ENCODE assay signal across 17 cellular contexts in genomic region chr18:8658858-8659485, GRCh38. TPM values are rescaled to one million over a fixed set of nuclear protein-coding genes. Genes with fewer than 3 reads are reported as not detected.
DNase-seq lines count a peak whose midpoint lies in the region; ATAC-seq, FAIRE-seq and TF ChIP-seq lines count a peak whose summit lies in the region.
"Had no signal": no experiment of that assay in that cellular context is flagged by ENCODE, and none has a peak within 500 bp of the region (broad histone marks: within the 10 kb centered on the region; RNA-seq: fewer than 3 reads in every experiment).

No MANE protein-coding gene starts in this region.

- WGBS in K562 (ENCODE audit: insufficient coverage, low coverage, missing lambda C conversion rate): 55% methylated on average over 31 of the region's 31 CpGs
- 66 to 77% methylated on average over 31 of the region's 31 CpGs for WGBS in thyroid gland, 2 donors
- 94 to 95% methylated on average over 31 of the region's 31 CpGs for WGBS in GM23248 (ENCODE audit: low coverage in 1 of 2, low lambda C conversion rate in 2 of 2, missing lambda C conversion rate in 2 of 2), 2 experiments

- H2AFZ ChIP-seq in GM23338: peak overlapping the region; percentile 87
- H2AFZ ChIP-seq in K562 (ENCODE audit: low read depth, low read length): peak overlapping the region; percentile 32; the same call in 1 of the 2 replicates
- no peak overlapping the region for H2AFZ ChIP-seq in GM23248

- POLR2A ChIA-PET in K562 (lab: Yijun Ruan, JAX): interaction anchor here (0.7 to 1.1 kb wide), 2 partner anchors 9 to 264 kb away, joined by 3 read pairs; no protein-coding TSS in a partner anchor

- no peaks in the 10 kb centered on the region for H3K36me3 Mint-ChIP-seq in GM23338 (ENCODE audit: low read depth)
- H3K36me3 Mint-ChIP-seq: CD8-positive, alpha-beta memory T cell had no signal

- H3K9me3 Mint-ChIP-seq in GM23338: no peaks in the 10 kb centered on the region
- H3K9me3 Mint-ChIP-seq: CD8-positive, alpha-beta memory T cell had no signal

- no peaks in the 10 kb centered on the region for H3K9me1 ChIP-seq in K562 (ENCODE audit: control insufficient read depth, insufficient read depth, low read length)

- FAIRE-seq in K562 (lab: Jason Lieb, UNC): no peak
- FAIRE-seq: D721Med had no signal

- no peak for TF ChIP-seq RAD21 in K562 (CRISPR knock-in tag; conservative IDR thresholded peaks at IDR 0.05 in 1 of 2, IDR thresholded peaks at IDR 0.05 in 1 of 2)

- TF ChIP-seq POLR2A in K562 (conservative IDR thresholded peaks at IDR 0.05) (no peak), thyroid gland (IDR thresholded peaks at IDR 0.05) (no peak)

- DNase-seq in GM23338 (ENCODE audit: low spot score): no peak
- peak; percentile 35 for DNase-seq in NCI-H187 treated with DMSO at 0.1 percent for 48 hours (lab: John Stamatoyannopoulos, UW)
- no peak for DNase-seq in K562 (ENCODE audit: extremely low read depth in 1 of 4, low spot score in 3 of 4)
- DNase-seq in thyroid gland: peak; percentile 59 to 62
- no peak for DNase-seq in DMS 273 treated with DMSO at 0.1 percent for 48 hours (lab: John Stamatoyannopoulos, UW)
- no peak for DNase-seq in NCI-H748 treated with DMSO at 0.1 percent for 48 hours (lab: John Stamatoyannopoulos, UW)
- no peak for DNase-seq in GM23248
- DNase-seq: C1 segment of cervical spinal cord; CD8-positive, alpha-beta memory T cell; GF-D8; NCI-H2029 treated with DMSO at 0.1 percent for 48 hours; NCI-H2227 treated with DMSO at 0.1 percent for 48 hours; NCI-H526; Peyer's patch; T-helper 2 cell had no signal

- no peaks in the 10 kb centered on the region for H3K36me3 ChIP-seq in GM23338 (ENCODE audit: insufficient read depth)
- H3K36me3 ChIP-seq in K562 (ENCODE audit: control insufficient read depth, insufficient read depth, low read length): no peaks in the 10 kb centered on the region
- H3K36me3 ChIP-seq in thyroid gland: no peaks in the 10 kb centered on the region
- no peaks in the 10 kb centered on the region for H3K36me3 ChIP-seq in GM23248 (ENCODE audit: low read depth)
- H3K36me3 ChIP-seq: Peyer's patch had no signal

- H3K27me3 Mint-ChIP-seq in GM23338 (ENCODE audit: insufficient read depth, low read depth, poor library complexity): peaks cover 12% of the 10 kb centered on the region

- H4K20me1 ChIP-seq in GM23338 (replicated peaks; ENCODE audit: insufficient read depth): no peaks in the 10 kb centered on the region
- no peaks in the 10 kb centered on the region for H4K20me1 ChIP-seq in K562 (replicated peaks; ENCODE audit: control insufficient read depth, insufficient read depth, low read length)
- H4K20me1 ChIP-seq in GM23248 (ENCODE audit: insufficient read depth): no peaks in the 10 kb centered on the region

- H3K4me1 Mint-ChIP-seq in GM23338: peaks cover 44% of the 10 kb centered on the region

- TF ChIP-seq EP300 in K562 (IDR thresholded peaks at IDR 0.05; ENCODE audit: low read length): no peak

- no peaks in the 10 kb centered on the region for H3K79me2 ChIP-seq in GM23338 (replicated peaks; ENCODE audit: insufficient read depth)
- no peaks in the 10 kb centered on the region for H3K79me2 ChIP-seq in K562 (ENCODE audit: control insufficient read depth, insufficient read depth, low read length)
- no peaks in the 10 kb centered on the region for H3K79me2 ChIP-seq in GM23248 (ENCODE audit: insufficient read depth)

- intact Hi-C loops in K562 (cut with micrococcal nuclease) (loop anchor here (10.0 kb wide), 1 partner anchor 226 kb away; no protein-coding TSS in a partner anchor), thyroid gland (cut with DNase I) (loop anchor here (2.0 kb wide), 1 partner anchor 332 kb away; no protein-coding TSS in a partner anchor)

- in situ Hi-C loops in K562 (cut with MboI) (loop anchor here (5.0 to 25.0 kb wide), 2 partner anchors 323 to 853 kb away; no protein-coding TSS in a partner anchor), GM23248 (cut with MboI) (loop anchor here (10.0 kb wide), 1 partner anchor 396 kb away; no protein-coding TSS in a partner anchor)

- TF ChIP-seq CTCF in GM23338 (conservative IDR thresholded peaks at IDR 0.05; ENCODE audit: low read depth in 2 of 2) (no peak), K562 (IDR thresholded peaks at IDR 0.05 in 2 of 3, conservative IDR thresholded peaks at IDR 0.05 in 1 of 3; ENCODE audit: insufficient read depth in 2 of 3, low read depth in 1 of 3, low read length in 3 of 3) (no peak), thyroid gland (IDR thresholded peaks at IDR 0.05) (no peak)

- H3K9ac ChIP-seq in K562 (ENCODE audit: insufficient read depth in 1 of 2, low read depth in 2 of 2, low read length in 2 of 2): no peak overlapping the region; a peak in 1 of 4 replicates
- no peak overlapping the region for H3K9ac ChIP-seq in GM23248

- ATAC-seq in GM23338 (no peak), K562 (no peak)
- ATAC-seq: Right ventricle myocardium inferior had no signal

- H3K27ac Mint-ChIP-seq in GM23338: no peak overlapping the region

- BruUV-seq in K562 (replicated peaks; lab: Mats Ljungman, UMichigan): no TSS peak

- CTCF ChIA-PET in K562 (lab: Yijun Ruan, JAX; ENCODE audit: low intra/inter-chr PET ratio): interaction anchor here (0.7 kb wide), 1 partner anchor 325 kb away, joined by 3 read pairs; no protein-coding TSS in a partner anchor

- H3K4me3 Mint-ChIP-seq in GM23338: no peak overlapping the region
- H3K4me3 Mint-ChIP-seq: CD8-positive, alpha-beta memory T cell had no signal

- H3K9me2 ChIP-seq in GM23338 (ENCODE audit: insufficient read depth): no peaks in the 10 kb centered on the region
- no peaks in the 10 kb centered on the region for H3K9me2 ChIP-seq in GM23248 (ENCODE audit: insufficient read depth)

- H3K9me3 ChIP-seq in K562 (replicated peaks; ENCODE audit: control insufficient read depth, insufficient read depth, low read depth, low read length) (no peaks in the 10 kb centered on the region), thyroid gland (no peaks in the 10 kb centered on the region), GM23248 (ENCODE audit: low read depth) (no peaks in the 10 kb centered on the region)
- H3K9me3 ChIP-seq: Peyer's patch had no signal

- H3K4me1 ChIP-seq in GM23338 (ENCODE audit: insufficient read depth) (peaks cover 31% of the 10 kb centered on the region), K562 (replicated peaks in 1 of 2; ENCODE audit: control insufficient read depth in 2 of 2, insufficient read depth in 2 of 2, low read length in 2 of 2) (peaks cover 16 to 19% of the 10 kb centered on the region in 2 experiments; a peak in 3 of 5 replicates), thyroid gland (peaks cover 5 to 11% of the 10 kb centered on the region in 2 donors), GM23248 (ENCODE audit: insufficient read depth) (no peaks in the 10 kb centered on the region; the same call in 1 of the 2 replicates)
- H3K4me1 ChIP-seq: Peyer's patch had no signal

- H3K27ac ChIP-seq in GM23338 (ENCODE audit: low read depth) (no peak overlapping the region), K562 (ENCODE audit: extremely low read depth, low read depth, low read length) (no peak overlapping the region), thyroid gland (peak overlapping the region in 1 of 3 donors; percentile 18), GM23248 (no peak overlapping the region)
- H3K27ac ChIP-seq: Peyer's patch had no signal

- H3K4me3 ChIP-seq in GM23338 (no peak overlapping the region), K562 (no peak overlapping the region), thyroid gland (replicated peaks in 1 of 3) (no peak overlapping the region), GM23248 (no peak overlapping the region)
- H3K4me3 ChIP-seq: Peyer's patch had no signal

- no peaks in the 10 kb centered on the region for H3K27me3 ChIP-seq in GM23338 (ENCODE audit: insufficient read depth)
- peaks cover 0 to 14% of the 10 kb centered on the region in 2 experiments; a peak in 3 of 5 replicates for H3K27me3 ChIP-seq in K562 (ENCODE audit: control insufficient read depth in 2 of 2, insufficient read depth in 2 of 2, low read length in 2 of 2)
- H3K27me3 ChIP-seq in thyroid gland: no peaks in the 10 kb centered on the region
- no peaks in the 10 kb centered on the region for H3K27me3 ChIP-seq in GM23248 (replicated peaks; ENCODE audit: insufficient read depth)
- H3K27me3 ChIP-seq: Peyer's patch had no signal

- H3F3A ChIP-seq in GM23338 (replicated peaks; ENCODE audit: low read depth) (no peaks in the 10 kb centered on the region; the same call in 1 of the 2 replicates), GM23248 (ENCODE audit: insufficient read depth) (no peaks in the 10 kb centered on the region)

- no peak overlapping the region for H3K4me2 ChIP-seq in GM23338
- H3K4me2 ChIP-seq in K562 (ENCODE audit: insufficient read depth, low read length): no peak overlapping the region
- H3K4me2 ChIP-seq in GM23248 (ENCODE audit: unreplicated experiment): no peak overlapping the region

RNA-seq across cellular contexts. Expression of gene MTCL1, which starts 46.4 kb away (rescaled TPM):
- 35.1 and 45.0 TPM in 2 replicates for total RNA-seq in GM23338 (2014; rRNA removed; shearing (Covaris generic))
- 11.3 and 14.4 TPM in 2 replicates for polyA plus RNA-seq in GM23338 (2016; fragmentation: Nextera tagmentation; extraction: Ambion mirVana)
- total RNA-seq in K562 (2011; cell fraction: chromatin; rRNA removed; ENCODE audit: low replicate concordance): 26.9 and 56.2 TPM in 2 replicates
- total RNA-seq in K562 (2011; cell fraction: nucleolus; rRNA removed): 10.2 and 11.4 TPM in 2 replicates
- 21.6 and 32.3 TPM in 2 replicates for total RNA-seq in K562 (2011; cell fraction: nucleoplasm; rRNA removed)
- 3.7 and 4.6 TPM in 2 replicates for total RNA-seq in K562 (2014; rRNA removed)
- total RNA-seq in K562 (2014; rRNA removed; fragmentation: Illumina TruSeq; extraction: Trizol): 6.8 and 7.4 TPM in 2 replicates
- total RNA-seq in K562 (2015; rRNA removed; fragmentation: Illumina TruSeq; extraction: Trizol): 3.7 and 4.9 TPM in 2 replicates
- 5.4 and 5.9 TPM in 2 replicates for total RNA-seq in K562 (2021)
- 6.5 and 16.6 TPM in 2 replicates for polyA plus RNA-seq in K562 (2011; rRNA removed)
- 3.4 and 9.5 TPM in 2 replicates for polyA plus RNA-seq in K562 (2011; cell fraction: cytosol; rRNA removed)
- 20.4 and 52.0 TPM in 2 replicates for polyA plus RNA-seq in K562 (2011; cell fraction: nucleus; rRNA removed)
- polyA plus RNA-seq in K562 (2012): 4.6 and 4.8 TPM in 2 replicates
- polyA plus RNA-seq in K562 (2014; fragmentation: Illumina TruSeq; extraction: Trizol): 4.5 and 5.0 TPM in 2 replicates
- polyA plus RNA-seq in K562 (2014; fragmentation: Nextera tagmentation; extraction: Ambion mirVana): under 1 TPM; 0.21 to 0.38 TPM
- polyA plus RNA-seq in K562 (2014; rRNA removed): 3.0 and 5.5 TPM in 2 replicates
- polyA minus RNA-seq in K562 (2011; rRNA and poly(A)+ RNA removed): 21.5 and 39.2 TPM in 2 replicates
- polyA minus RNA-seq in K562 (2011; cell fraction: cytosol; rRNA and poly(A)+ RNA removed): 3.7 and 16.8 TPM in 2 replicates
- polyA minus RNA-seq in K562 (2011; cell fraction: nucleus; rRNA and poly(A)+ RNA removed): 14.9 and 54.1 TPM in 2 replicates
- 1 to 10 TPM; 2.0 to 3.2 (median 2.5) TPM for total RNA-seq in thyroid gland
- total RNA-seq in GM23248 (2014; rRNA removed; shearing (Covaris generic)): 34.4 and 36.9 TPM in 2 replicates
- polyA plus RNA-seq in GM23248 (2016; fragmentation: Nextera tagmentation; extraction: Ambion mirVana): 7.8 and 10.3 TPM in 2 replicates
- polyA plus RNA-seq: CD8-positive, alpha-beta memory T cell had no signal

RNA-seq across cellular contexts. Expression of gene RAB12, which starts 49.7 kb away (rescaled TPM):
- total RNA-seq in GM23338 (2014; rRNA removed; shearing (Covaris generic)): 80.4 and 92.3 TPM in 2 replicates
- polyA plus RNA-seq in GM23338 (2016; fragmentation: Nextera tagmentation; extraction: Ambion mirVana) (16.7 and 20.7 TPM in 2 replicates), K562 (2011; rRNA removed) (15.6 and 19.3 TPM in 2 replicates), K562 (2014; fragmentation: Illumina TruSeq; extraction: Trizol) (20.7 and 21.5 TPM in 2 replicates), K562 (2014; fragmentation: Nextera tagmentation; extraction: Ambion mirVana) (1 to 10 TPM in 1 of 2 experiments, under 1 TPM in 1; 0.48 to 1.4 TPM), K562 (2014; rRNA removed) (15.2 and 18.3 TPM in 2 replicates), GM23248 (2016; fragmentation: Nextera tagmentation; extraction: Ambion mirVana) (4.1 and 4.4 TPM in 2 replicates)
- 17.8 and 67.8 TPM in 2 replicates for total RNA-seq in K562 (2011; cell fraction: chromatin; rRNA removed; ENCODE audit: low replicate concordance)
- total RNA-seq in K562 (2011; cell fraction: nucleolus; rRNA removed): 6.0 and 9.2 TPM in 2 replicates
- 23.1 and 25.1 TPM in 2 replicates for total RNA-seq in K562 (2011; cell fraction: nucleoplasm; rRNA removed)
- total RNA-seq in K562 (2014; rRNA removed) (17.3 and 23.4 TPM in 2 replicates), K562 (2014; rRNA removed; fragmentation: Illumina TruSeq; extraction: Trizol) (21.6 and 24.3 TPM in 2 replicates), K562 (2015; rRNA removed; fragmentation: Illumina TruSeq; extraction: Trizol) (20.7 and 21.0 TPM in 2 replicates), K562 (2021) (16.9 and 18.8 TPM in 2 replicates), thyroid gland (10 to 100 TPM; 36.3 to 60.9 (median 49.8) TPM)
- 2.4 and 8.2 TPM in 2 replicates for polyA plus RNA-seq in K562 (2011; cell fraction: cytosol; rRNA removed)
- polyA plus RNA-seq in K562 (2011; cell fraction: nucleus; rRNA removed): 17.7 and 29.1 TPM in 2 replicates
- polyA plus RNA-seq in K562 (2012): 11.8 and 12.7 TPM in 2 replicates
- polyA minus RNA-seq in K562 (2011; rRNA and poly(A)+ RNA removed): 26.6 and 31.5 TPM in 2 replicates
- 7.9 and 10.8 TPM in 2 replicates for polyA minus RNA-seq in K562 (2011; cell fraction: cytosol; rRNA and poly(A)+ RNA removed)
- 14.0 and 22.7 TPM in 2 replicates for polyA minus RNA-seq in K562 (2011; cell fraction: nucleus; rRNA and poly(A)+ RNA removed)
- total RNA-seq in GM23248 (2014; rRNA removed; shearing (Covaris generic)): 61.6 and 73.8 TPM in 2 replicates

Comparison
In these comparisons a context has a peak if more than half of its experiments do, and no peak if none do; other contexts are left out.
1. DNase-seq: peak in NCI-H187 treated with DMSO at 0.1 percent for 48 hours (single experiment) and thyroid gland (2 of 2); none in GM23338 (single experiment), K562 (0 of 4), DMS 273 treated with DMSO at 0.1 percent for 48 hours (single experiment), NCI-H748 treated with DMSO at 0.1 percent for 48 hours (single experiment) and GM23248 (single experiment).